In the genomic region with DNA sequence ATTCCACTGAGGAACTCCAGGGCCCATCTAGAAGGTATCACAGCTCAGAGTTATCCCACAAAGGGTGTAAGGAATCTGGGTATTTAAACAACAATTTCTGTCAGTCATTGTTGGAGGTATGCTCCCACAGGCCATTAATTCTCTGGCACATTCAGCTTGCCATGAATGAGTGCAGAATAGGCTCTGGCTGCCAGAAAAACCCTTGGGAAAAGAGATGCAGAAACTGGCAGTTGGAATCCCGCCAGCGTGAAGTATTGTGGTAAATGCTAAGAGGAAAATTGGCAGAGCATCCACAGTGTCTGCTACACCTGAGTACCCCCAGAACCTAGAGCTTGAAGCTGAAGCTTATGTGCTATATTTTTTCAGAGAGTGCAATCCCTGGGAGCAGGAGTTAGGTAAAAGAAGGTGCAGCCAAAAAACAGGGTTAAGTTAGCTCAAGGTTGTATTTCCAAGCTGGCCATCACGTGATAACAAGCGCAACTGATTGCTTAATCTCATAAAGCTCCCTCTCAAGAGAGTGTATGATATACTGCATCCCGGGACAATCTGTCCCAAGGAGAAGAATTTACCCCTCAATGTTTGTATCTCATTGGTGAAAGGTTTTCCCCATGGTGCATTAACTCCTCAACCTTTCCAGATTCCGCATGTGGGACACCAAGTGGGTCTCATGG, we compare ENCODE assay signal across 17 cellular contexts.
DNase-seq lines count a peak whose midpoint lies in the region; ATAC-seq, FAIRE-seq and TF ChIP-seq lines count a peak whose summit lies in the region.
"Had no signal": no experiment of that assay in that cellular context is flagged by ENCODE, and none has a peak within 500 bp of the region (broad histone marks: within the 10 kb centered on the region; RNA-seq: fewer than 3 reads in every experiment).

No MANE protein-coding gene starts in this region.

- H3K4me3 ChIP-seq in HepG2 (replicated peaks in 1 of 3; ENCODE audit: insufficient read depth in 1 of 3, low read depth in 2 of 3, low read length in 3 of 3) (no peak overlapping the region), right lobe of liver (no peak overlapping the region), H1 (ENCODE audit: extremely low read depth in 1 of 4, insufficient read depth in 2 of 4, low read depth in 3 of 4, low read length in 4 of 4) (no peak overlapping the region)

- TF ChIP-seq CTCF in HepG2 (CRISPR knock-in tag; IDR thresholded peaks at IDR 0.05) = no peak
- TF ChIP-seq CTCF in right lobe of liver (IDR thresholded peaks at IDR 0.05) = no peak
- TF ChIP-seq CTCF in H1 (IDR thresholded peaks at IDR 0.05; ENCODE audit: control extremely low read depth in 1 of 3, insufficient read depth in 1 of 3, low read depth in 1 of 3, low read length in 3 of 3) = no peak

- no peak overlapping the region for H2BK15ac ChIP-seq in H1 (ENCODE audit: low read length)

- 0 out of 2 replicates have a peak overlapping the region, but pooled peaks have one; percentile 13 for H2BK12ac ChIP-seq in H1 (ENCODE audit: low read depth, low read length)

- H2BK5ac ChIP-seq in H1 (ENCODE audit: low read depth, low read length) = no peak overlapping the region

- H3K4ac ChIP-seq in H1 (replicated peaks; ENCODE audit: insufficient read length, low read depth, low read length) = no peak overlapping the region

- H4K5ac ChIP-seq in H1 (ENCODE audit: insufficient read length, low read depth, low read length) = no peak overlapping the region

- H2AK5ac ChIP-seq in H1 (ENCODE audit: low read depth, low read length) = no peak overlapping the region

- DNase-seq in HepG2 (ENCODE audit: low spot score) (no peak), right lobe of liver (no peak), NCI-H2171 (lab: John Stamatoyannopoulos, UW) (peak; percentile 86), H1 (ENCODE audit: low read depth in 1 of 2, low spot score in 2 of 2) (no peak), GM12892 (ENCODE audit: insufficient read length) (no peak)
- DNase-seq: activated CD4-positive, alpha-beta T cell treated with anti-CD3 and anti-CD28 coated beads for 4 hours; activated T-cell treated with anti-CD3 and anti-CD28 coated beads, Interleukin-2, amount 50 U/mL, for 4 hours; amniotic stem cell; dermis blood vessel endothelial cell; HCEC 1CT; OCI-M1; stimulated activated CD4-positive, alpha-beta T cell treated with anti-CD3 and anti-CD28 coated beads, Interleukin-2, amount 100 ng/mL, for 48 hours had no signal

- no TSS peak for BruUV-seq in HepG2 (replicated peaks; lab: Mats Ljungman, UMichigan)

- CTCF ChIA-PET in HepG2 (lab: Yijun Ruan, JAX; ENCODE audit: low intra/inter-chr PET ratio, low total read pairs) (no interaction called here), H1 (lab: Charles Lee; ENCODE audit: partially characterized antibody) (interaction anchor here (1.1 to 4.7 kb wide), 4 partner anchors 12 to 184 kb away, joined by 3 to 43 read pairs (median 4); no protein-coding TSS in a partner anchor)

- FAIRE-seq in HepG2 (lab: Jason Lieb, UNC) = no peak
- no peak for FAIRE-seq in H1 (lab: Jason Lieb, UNC)
- no peak for FAIRE-seq in GM12892 (lab: Jason Lieb, UNC)
- FAIRE-seq: urothelium cell line had no signal

- no peak overlapping the region for H2BK20ac ChIP-seq in H1 (ENCODE audit: low read length)

- H3K23ac ChIP-seq in H1 (ENCODE audit: insufficient read length) = no peak overlapping the region

- TF ChIP-seq POLR2A in HepG2 (IDR thresholded peaks at IDR 0.05; ENCODE audit: insufficient read depth in 1 of 2, low read depth in 2 of 2, low read length in 2 of 2) = no peak
- no peak for TF ChIP-seq POLR2A in right lobe of liver (IDR thresholded peaks at IDR 0.05)
- TF ChIP-seq POLR2A in H1 (IDR thresholded peaks at IDR 0.05; ENCODE audit: control extremely low read depth in 1 of 2, low read depth in 2 of 2, low read length in 2 of 2) = no peak
- no peak for TF ChIP-seq POLR2A in GM12892 (IDR thresholded peaks at IDR 0.05; ENCODE audit: low read depth, low read length)

- no peaks in the 10 kb centered on the region for H3K9me3 ChIP-seq in HepG2 (ENCODE audit: low read length)
- no peaks in the 10 kb centered on the region for H3K9me3 ChIP-seq in right lobe of liver
- no peaks in the 10 kb centered on the region for H3K9me3 ChIP-seq in H1 (ENCODE audit: insufficient read depth in 2 of 2, low read depth in 1 of 2, low read length in 1 of 2)

- H3K18ac ChIP-seq in H1 (ENCODE audit: extremely low read depth, low read length) = no peak overlapping the region

- H4K91ac ChIP-seq in H1 (replicated peaks; ENCODE audit: insufficient read length, low read length) = no peak overlapping the region

- no peaks in the 10 kb centered on the region for H3K79me1 ChIP-seq in H1 (ENCODE audit: low read depth, low read length)

- H3K79me2 ChIP-seq in HepG2 (ENCODE audit: insufficient read depth, low read length) = no peaks in the 10 kb centered on the region
- H3K79me2 ChIP-seq in H1 (ENCODE audit: control insufficient read depth in 1 of 2, insufficient read depth in 2 of 2, low read length in 2 of 2) = no peaks in the 10 kb centered on the region

- TF ChIP-seq RAD21 in HepG2 (CRISPR knock-in tag; IDR thresholded peaks at IDR 0.05) = no peak
- no peak for TF ChIP-seq RAD21 in H1 (IDR thresholded peaks at IDR 0.05 in 1 of 2, conservative IDR thresholded peaks at IDR 0.05 in 1 of 2; ENCODE audit: low read depth in 2 of 2, low read length in 2 of 2)

- no peaks in the 10 kb centered on the region for H3K36me3 ChIP-seq in HepG2 (replicated peaks in 1 of 2; ENCODE audit: control insufficient read depth in 1 of 2, insufficient read depth in 2 of 2, low read length in 2 of 2)
- H3K36me3 ChIP-seq in right lobe of liver = no peaks in the 10 kb centered on the region
- H3K36me3 ChIP-seq in H1 (ENCODE audit: control insufficient read depth in 2 of 4, insufficient read depth in 4 of 4, low read length in 3 of 4) = no peaks in the 10 kb centered on the region

- no peak overlapping the region for H3K14ac ChIP-seq in H1 (ENCODE audit: insufficient read length)

- ATAC-seq in HepG2 (no peak), right lobe of liver (no peak), GM21576 (IDR thresholded peaks at IDR 0.05; ENCODE audit: unreplicated experiment) (no peak), GM18520 (IDR thresholded peaks at IDR 0.05; ENCODE audit: unreplicated experiment) (no peak), esophagus mucosa (no peak)
- ATAC-seq: activated T-cell treated with anti-CD3 and anti-CD28 coated beads, Interleukin-2, amount 50 U/mL, for 4 hours; stimulated activated effector memory CD8-positive, alpha-beta T cell treated with anti-CD3 and anti-CD28 coated beads, Interleukin-12 subunit alpha, Interleukin-12 subunit beta, amount 100 ng/mL, for 72 hours had no signal

- H3K27ac ChIP-seq in HepG2 (ENCODE audit: extremely low read length, insufficient read depth, low read length) (no peak overlapping the region), right lobe of liver (no peak overlapping the region), H1 (ENCODE audit: low read depth, low read length) (no peak overlapping the region)

- no peak overlapping the region for H3K56ac ChIP-seq in H1 (replicated peaks; ENCODE audit: insufficient read length, low read depth, low read length)

- WGBS in HepG2 (ENCODE audit: low lambda C conversion rate) = 18% methylated on average over 6 of the region's 6 CpGs
- WGBS in right lobe of liver (ENCODE audit: insufficient coverage, low coverage, low lambda C conversion rate, missing lambda C conversion rate) = 75% methylated on average over 5 of the region's 6 CpGs
- 86% methylated on average over 6 of the region's 6 CpGs; no CpG with 5 or more reads in 1 of the 2 experiments for WGBS in H1 (ENCODE audit: extremely low coverage in 1 of 2, insufficient coverage in 1 of 2, insufficient read length in 1 of 2, insufficient replicate concordance in 2 of 2, low coverage in 1 of 2, low lambda C conversion rate in 2 of 2, missing lambda C conversion rate in 1 of 2), 2 experiments

- TF ChIP-seq EP300 in HepG2 (IDR thresholded peaks at IDR 0.05; ENCODE audit: low read depth in 2 of 2, low read length in 2 of 2) = no peak
- TF ChIP-seq EP300 in HepG2 (CRISPR knock-in tag; IDR thresholded peaks at IDR 0.05; ENCODE audit: borderline replicate concordance) = no peak
- TF ChIP-seq EP300 in H1 (IDR thresholded peaks at IDR 0.05; ENCODE audit: borderline replicate concordance in 1 of 2, low read depth in 2 of 2, low read length in 2 of 2) = no peak

- no peaks in the 10 kb centered on the region for H4K20me1 ChIP-seq in HepG2 (ENCODE audit: insufficient read depth, low read length)
- no peaks in the 10 kb centered on the region for H4K20me1 ChIP-seq in H1 (replicated peaks in 1 of 2; ENCODE audit: control insufficient read depth in 1 of 2, insufficient read depth in 2 of 2, low read length in 2 of 2)

- no peak overlapping the region for H3K4me2 ChIP-seq in HepG2 (ENCODE audit: low read depth, low read length)
- H3K4me2 ChIP-seq in H1 (ENCODE audit: insufficient read depth in 1 of 2, low read depth in 2 of 2, low read length in 2 of 2) = no peak overlapping the region

- intact Hi-C loops in HepG2 (cut with micrococcal nuclease; ENCODE audit: unreplicated experiment) = no loop called here
- intact Hi-C loops in right lobe of liver (cut with DNase I) = no loop called here

- H3K4me1 ChIP-seq in HepG2 (ENCODE audit: insufficient read depth, low read length) (no peaks in the 10 kb centered on the region), right lobe of liver (no peaks in the 10 kb centered on the region), H1 (replicated peaks in 1 of 4; ENCODE audit: control insufficient read depth in 3 of 4, insufficient read depth in 4 of 4, low read length in 3 of 4) (peaks cover 0 to 8% (median 5%) of the 10 kb centered on the region in 4 experiments; a peak in 4 of 7 replicates)

- H4K8ac ChIP-seq in H1 (ENCODE audit: extremely low read depth, insufficient read depth, low read length) = no peak overlapping the region

- H3K23me2 ChIP-seq in H1 (ENCODE audit: low read depth, low read length) = no peaks in the 10 kb centered on the region

- POLR2A ChIA-PET in HepG2 (lab: Yijun Ruan, JAX) = no interaction called here
- POLR2A ChIA-PET in H1 (lab: Charles Lee; ENCODE audit: partially characterized antibody) = no interaction called here

- H2AFZ ChIP-seq in HepG2 (ENCODE audit: low read length) (no peak overlapping the region), H1 (ENCODE audit: low read length) (0 out of 2 replicates have a peak overlapping the region, but pooled peaks have one; percentile 10)

- H3K9ac ChIP-seq in HepG2 (ENCODE audit: insufficient read depth, low read depth, low read length) (no peak overlapping the region), H1 (replicated peaks in 1 of 4; ENCODE audit: extremely low read depth in 1 of 4, low read depth in 3 of 4, low read length in 3 of 4) (no peak overlapping the region)

- no peak overlapping the region for H2BK120ac ChIP-seq in H1 (replicated peaks; ENCODE audit: low read depth, low read length)

- no peaks in the 10 kb centered on the region; a peak in 1 of 5 replicates for H3K27me3 ChIP-seq in HepG2 (ENCODE audit: control insufficient read depth in 1 of 2, insufficient read depth in 2 of 2, low read length in 2 of 2)
- no peaks in the 10 kb centered on the region for H3K27me3 ChIP-seq in right lobe of liver
- no peaks in the 10 kb centered on the region for H3K27me3 ChIP-seq in H1 (replicated peaks in 1 of 4; ENCODE audit: control insufficient read depth in 3 of 4, extremely low read depth in 1 of 4, insufficient read depth in 3 of 4, low read length in 3 of 4)

- in situ Hi-C loops in HepG2 (cut with HindIII; ENCODE audit: extremely low pct_ligation_motif_present, low pct_unique_long_range_greater_than_20kb) = no loop called here
